ENCODE assay signal across 14 cellular contexts in genomic region chr14:95263527-95264231, GRCh38.
"Had no signal": no experiment of that assay in that cellular context is flagged by ENCODE, and none has a peak within 500 bp of the region (broad histone marks: within the 10 kb centered on the region; RNA-seq: fewer than 3 reads in every experiment).

No MANE protein-coding gene starts in this region.

- H3K27ac ChIP-seq: ascending aorta, left lung, thoracic aorta had no signal

- H3K4me3 ChIP-seq: ascending aorta, dorsolateral prefrontal cortex, heart right ventricle, left lung, thoracic aorta had no signal

- H3K4me1 ChIP-seq: ascending aorta had no signal

- H3K27me3 Mint-ChIP-seq: memory B cell, T-helper 17 cell had no signal

- H3K36me3 ChIP-seq: ascending aorta, heart right ventricle, left lung, thoracic aorta had no signal

- H3K27me3 ChIP-seq: ascending aorta, dorsolateral prefrontal cortex, heart right ventricle, left lung had no signal

- ATAC-seq: activated CD8-positive, alpha-beta T cell treated with anti-CD3 and anti-CD28 coated beads for 36 hours; heart right ventricle; left lung; sciatic nerve; T-helper 17 cell; WTC11 had no signal

- H3K9me3 ChIP-seq: ascending aorta, left lung, thoracic aorta had no signal

- H3K36me3 Mint-ChIP-seq: WTC11 had no signal

- H3K27ac Mint-ChIP-seq: activated CD8-positive, alpha-beta T cell treated with anti-CD3 and anti-CD28 coated beads for 36 hours; endodermal cell; memory B cell; WTC11 had no signal

- H3K4me3 Mint-ChIP-seq: activated CD8-positive, alpha-beta T cell treated with anti-CD3 and anti-CD28 coated beads for 36 hours; endodermal cell; memory B cell; neural crest cell; T-helper 17 cell; WTC11 had no signal

- DNase-seq: activated CD4-positive, alpha-beta T cell treated with anti-CD3 and anti-CD28 coated beads for 4 hours; activated CD8-positive, alpha-beta T cell treated with anti-CD3 and anti-CD28 coated beads for 36 hours; activated naive CD4-positive, alpha-beta T cell; dorsolateral prefrontal cortex; heart right ventricle; left lung; T-helper 17 cell had no signal
